In genomic region chr10:17047908-17048307, GRCh38 we compare ENCODE assay signal across 28 cellular contexts.
"Had no signal": no experiment of that assay in that cellular context is flagged by ENCODE, and none has a peak within 500 bp of the region (broad histone marks: within the 10 kb centered on the region; RNA-seq: fewer than 3 reads in every experiment).

No MANE protein-coding gene starts in this region.

- FAIRE-seq: endometrium, islet of Langerhans, keratinocyte had no signal

- H3K4me3 Mint-ChIP-seq: dendritic cell treated with granulocyte-macrophage colony-stimulating factor and Interleukin-4, amounts not matched to agents 40 ng/mL and 50 ng/mL, for 4 days; effector memory CD8-positive, alpha-beta T cell; endodermal cell; mesothelial cell of epicardium; naive B cell had no signal

- H3K27me3 ChIP-seq: colonic mucosa, esophagus squamous epithelium, gastrocnemius medialis, heart right ventricle, left lung had no signal

- H3K27ac Mint-ChIP-seq: dendritic cell treated with granulocyte-macrophage colony-stimulating factor and Interleukin-4, amounts not matched to agents 40 ng/mL and 50 ng/mL, for 4 days; effector memory CD8-positive, alpha-beta T cell; endodermal cell; mesothelial cell of epicardium; naive B cell had no signal

- H3K4me1 Mint-ChIP-seq: naive B cell had no signal

- DNase-seq: colonic mucosa; cortex of kidney; effector CD8-positive, alpha-beta T cell; effector memory CD8-positive, alpha-beta T cell; endodermal cell; erythroblast; esophagus squamous epithelium; foreskin fibroblast; foreskin melanocyte; gastrocnemius medialis; glutamatergic neuron; head of caudate nucleus; heart right ventricle; hippocampal formation; left cardiac atrium; left lung; left ventricle myocardium superior; lower lobe of right lung; mesenchymal stem cell; mucosa of descending colon; naive B cell had no signal

- H3K4me3 ChIP-seq: colonic mucosa, esophagus squamous epithelium, gastrocnemius medialis, heart right ventricle, left lung, lower lobe of right lung, mucosa of descending colon had no signal

- H3K4me1 ChIP-seq: colonic mucosa, esophagus squamous epithelium, gastrocnemius medialis, heart right ventricle, left lung, lower lobe of right lung had no signal

- ATAC-seq: effector memory CD8-positive, alpha-beta T cell; esophagus mucosa; gastrocnemius medialis; heart right ventricle; left cardiac atrium; left lung; left ventricle myocardium superior; lower lobe of right lung; mucosa of descending colon had no signal

- H3K36me3 ChIP-seq: colonic mucosa, esophagus squamous epithelium, gastrocnemius medialis, heart right ventricle, left lung, lower lobe of right lung had no signal

- H3K9me3 ChIP-seq: colonic mucosa, esophagus squamous epithelium, gastrocnemius medialis, lower lobe of right lung, mucosa of descending colon had no signal

- H3K27me3 Mint-ChIP-seq: dendritic cell treated with granulocyte-macrophage colony-stimulating factor and Interleukin-4, amounts not matched to agents 40 ng/mL and 50 ng/mL, for 4 days; effector memory CD8-positive, alpha-beta T cell; naive B cell had no signal

- H3K27ac ChIP-seq: colonic mucosa, epithelial cell of prostate, esophagus squamous epithelium, gastrocnemius medialis, heart right ventricle, left lung, lower lobe of right lung had no signal
